Comparison of ENCODE assay signal across 15 cellular contexts in the genomic region with DNA sequence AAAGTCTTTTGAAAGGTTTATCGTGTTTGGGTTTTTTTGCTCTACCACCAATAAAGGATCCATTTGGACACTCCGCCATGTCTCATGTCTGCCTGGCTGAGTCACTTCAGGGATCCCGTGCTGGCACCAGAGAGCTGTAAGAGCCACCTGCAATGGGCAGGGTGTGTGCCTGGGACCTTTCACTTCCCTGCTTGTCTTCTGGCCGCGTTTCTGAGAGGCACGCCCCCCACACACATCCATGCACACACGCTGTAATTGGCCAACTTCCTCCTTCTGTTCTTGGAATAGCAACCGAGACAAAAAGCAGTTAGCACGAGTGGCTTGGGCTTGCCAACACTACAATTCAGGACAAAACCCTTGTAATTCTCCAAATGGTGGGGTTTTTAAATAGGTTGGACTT. TPM values are rescaled to one million over a fixed set of nuclear protein-coding genes. Genes with fewer than 3 reads are reported as not detected.
DNase-seq lines count a peak whose midpoint lies in the region; ATAC-seq and TF ChIP-seq lines count a peak whose summit lies in the region.
"Had no signal": no experiment of that assay in that cellular context is flagged by ENCODE, and none has a peak within 500 bp of the region (broad histone marks: within the 10 kb centered on the region; RNA-seq: fewer than 3 reads in every experiment).

No MANE protein-coding gene starts in this region.

- no peaks in the 10 kb centered on the region for H4K20me1 ChIP-seq in GM23248 (ENCODE audit: insufficient read depth)

- intact Hi-C loops in Right ventricle myocardium superior (cut with DNase I) (no loop called here), posterior cingulate gyrus (cut with DNase I) (no loop called here), esophagus muscularis mucosa (cut with DNase I) (no loop called here)

- TF ChIP-seq POLR2A in Peyer's patch (IDR thresholded peaks at IDR 0.05) (no peak), esophagus muscularis mucosa (IDR thresholded peaks at IDR 0.05; ENCODE audit: low read depth) (no peak)

- H3F3A ChIP-seq in GM23248 (ENCODE audit: insufficient read depth) = peaks cover 23% of the 10 kb centered on the region

- H2AFZ ChIP-seq in GM23248 = no peak overlapping the region

- H3K27me3 ChIP-seq in Peyer's patch (no peaks in the 10 kb centered on the region), esophagus muscularis mucosa (no peaks in the 10 kb centered on the region), GM23248 (replicated peaks; ENCODE audit: insufficient read depth) (no peaks in the 10 kb centered on the region)
- H3K27me3 ChIP-seq: thyroid gland had no signal

- WGBS in esophagus muscularis mucosa = 68% methylated on average over 6 of the region's 9 CpGs
- 51 to 55% methylated on average over 9 of the region's 9 CpGs for WGBS in GM23248 (ENCODE audit: low coverage in 1 of 2, low lambda C conversion rate in 2 of 2, missing lambda C conversion rate in 2 of 2), 2 experiments

- H3K36me3 ChIP-seq in Peyer's patch (peaks cover 0 to 53% (median 0%) of the 10 kb centered on the region in 3 donors), esophagus muscularis mucosa (peaks cover 41 to 76% (median 64%) of the 10 kb centered on the region in 4 donors), GM23248 (ENCODE audit: low read depth) (peaks cover 16% of the 10 kb centered on the region; the same call in 1 of the 2 replicates)

- H3K9me2 ChIP-seq in GM23248 (ENCODE audit: insufficient read depth) = no peaks in the 10 kb centered on the region

- H3K4me1 ChIP-seq in Peyer's patch (peaks cover 0 to 10% (median 0%) of the 10 kb centered on the region in 4 donors), esophagus muscularis mucosa (peaks cover 16 to 38% (median 20%) of the 10 kb centered on the region in 4 donors), GM23248 (ENCODE audit: insufficient read depth) (peaks cover 4% of the 10 kb centered on the region; the same call in 1 of the 2 replicates)
- H3K4me1 ChIP-seq: thyroid gland had no signal

- TF ChIP-seq EP300 in esophagus muscularis mucosa (IDR thresholded peaks at IDR 0.05) = no peak

- ATAC-seq in Right ventricle myocardium superior (ENCODE audit: poor library complexity) (peak; percentile 71), HG02610 (IDR thresholded peaks at IDR 0.05; ENCODE audit: unreplicated experiment) (no peak)
- ATAC-seq: activated CD8-positive, alpha-beta memory T cell treated with anti-CD3 and anti-CD28 coated beads, Interleukin-2, amount 10 ng/mL, durations not matched to agents 7 days and 5 days had no signal

- H3K27ac ChIP-seq in Peyer's patch (no peak overlapping the region), esophagus muscularis mucosa (replicated peaks in 1 of 4) (peak overlapping the region in 1 of 4 donors; percentile 33), GM23248 (no peak overlapping the region)
- H3K27ac ChIP-seq: thyroid gland had no signal

- H3K9ac ChIP-seq in GM23248 = no peak overlapping the region

- peak; percentile 95 for DNase-seq in GF-D8 (lab: John Stamatoyannopoulos, UW)
- peak in 2 of 3 donors; percentile 27 to 53 for DNase-seq in Peyer's patch
- DNase-seq in Right ventricle myocardium superior = peak; percentile 82
- peak in 7 of 10 donors; percentile 21 to 86 (median 31) for DNase-seq in posterior cingulate gyrus
- DNase-seq in esophagus muscularis mucosa (ENCODE audit: extremely low spot score) = no peak
- no peak for DNase-seq in GM23248
- no peak for DNase-seq in stimulated activated CD4-positive, alpha-beta T cell treated with anti-CD3 and anti-CD28 coated beads, Interleukin-4, amount 100 ng/mL, for 4 hours
- DNase-seq: activated CD8-positive, alpha-beta memory T cell treated with anti-CD3 and anti-CD28 coated beads, Interleukin-2, amount 10 ng/mL, durations not matched to agents 7 days and 5 days; midbrain had no signal

- H3K4me3 ChIP-seq in Peyer's patch (no peak overlapping the region), esophagus muscularis mucosa (no peak overlapping the region), GM23248 (no peak overlapping the region)
- H3K4me3 ChIP-seq: thyroid gland had no signal

- no peaks in the 10 kb centered on the region for H3K79me2 ChIP-seq in GM23248 (ENCODE audit: insufficient read depth)

- in situ Hi-C loops in GM23248 (cut with MboI) = no loop called here

- no peak overlapping the region for H3K4me2 ChIP-seq in GM23248 (ENCODE audit: unreplicated experiment)

- H3K9me3 ChIP-seq in Peyer's patch (no peaks in the 10 kb centered on the region), esophagus muscularis mucosa (no peaks in the 10 kb centered on the region), GM23248 (ENCODE audit: low read depth) (no peaks in the 10 kb centered on the region)
- H3K9me3 ChIP-seq: thyroid gland had no signal

- TF ChIP-seq CTCF in Peyer's patch (IDR thresholded peaks at IDR 0.05) (no peak), esophagus muscularis mucosa (IDR thresholded peaks at IDR 0.05) (no peak)

RNA-seq across cellular contexts. Expression of gene SOST, which starts 9.8 kb away (rescaled TPM):
- total RNA-seq in Peyer's patch (not detected), Right ventricle myocardium superior (not detected), esophagus muscularis mucosa (not detected)
- total RNA-seq in GM23248 (2014; rRNA removed; shearing (Covaris generic)) = not detected in 2 replicates
- polyA plus RNA-seq in GM23248 (2016; fragmentation: Nextera tagmentation; extraction: Ambion mirVana) = not detected in 2 replicates
- total RNA-seq: activated CD8-positive, alpha-beta memory T cell treated with anti-CD3 and anti-CD28 coated beads, Interleukin-2, amount 10 ng/mL, durations not matched to agents 7 days and 5 days; glomerular endothelial cell; renal cortical epithelial cell; thyroid gland had no signal
- polyA plus RNA-seq: adipose tissue had no signal

RNA-seq across cellular contexts. Expression of gene DUSP3, which starts 10.4 kb away (rescaled TPM):
- 100 to 1,000 TPM in 1 of 4 donors, 10 to 100 TPM in 3; 37.1 to 120 (median 87.1) TPM for total RNA-seq in Peyer's patch
- total RNA-seq in Right ventricle myocardium superior = 224 TPM
- total RNA-seq in esophagus muscularis mucosa = 100 to 1,000 TPM; 130 to 182 (median 158) TPM
- 24.9 and 26.3 TPM in 2 replicates for total RNA-seq in GM23248 (2014; rRNA removed; shearing (Covaris generic))
- 23.1 and 23.9 TPM in 2 replicates for polyA plus RNA-seq in GM23248 (2016; fragmentation: Nextera tagmentation; extraction: Ambion mirVana)

RNA-seq across cellular contexts. Expression of gene CFAP97D1, which starts 11.9 kb away (rescaled TPM):
- total RNA-seq in Peyer's patch (not detected), Right ventricle myocardium superior (not detected), esophagus muscularis mucosa (under 1 TPM in 1 of 4 donors, not detected in 3; 0.19 TPM)
- not detected in 2 replicates for total RNA-seq in GM23248 (2014; rRNA removed; shearing (Covaris generic))
- not detected in 2 replicates for polyA plus RNA-seq in GM23248 (2016; fragmentation: Nextera tagmentation; extraction: Ambion mirVana)
- total RNA-seq: activated CD8-positive, alpha-beta memory T cell treated with anti-CD3 and anti-CD28 coated beads, Interleukin-2, amount 10 ng/mL, durations not matched to agents 7 days and 5 days; glomerular endothelial cell; H4 had no signal
- polyA plus RNA-seq: adipose tissue had no signal

Comparison
In these comparisons a context has a peak if more than half of its experiments do, and no peak if none do; other contexts are left out.
1. DNase-seq: peak in GF-D8 (single experiment), Peyer's patch (2 of 3), Right ventricle myocardium superior (single experiment) and posterior cingulate gyrus (7 of 10); none in esophagus muscularis mucosa (single experiment), GM23248 (single experiment) and stimulated activated CD4-positive, alpha-beta T cell treated with anti-CD3 and anti-CD28 coated beads, Interleukin-4, amount 100 ng/mL, for 4 hours (0 of 2).